ENCODE assay signal across 8 cellular contexts in the genomic region with DNA sequence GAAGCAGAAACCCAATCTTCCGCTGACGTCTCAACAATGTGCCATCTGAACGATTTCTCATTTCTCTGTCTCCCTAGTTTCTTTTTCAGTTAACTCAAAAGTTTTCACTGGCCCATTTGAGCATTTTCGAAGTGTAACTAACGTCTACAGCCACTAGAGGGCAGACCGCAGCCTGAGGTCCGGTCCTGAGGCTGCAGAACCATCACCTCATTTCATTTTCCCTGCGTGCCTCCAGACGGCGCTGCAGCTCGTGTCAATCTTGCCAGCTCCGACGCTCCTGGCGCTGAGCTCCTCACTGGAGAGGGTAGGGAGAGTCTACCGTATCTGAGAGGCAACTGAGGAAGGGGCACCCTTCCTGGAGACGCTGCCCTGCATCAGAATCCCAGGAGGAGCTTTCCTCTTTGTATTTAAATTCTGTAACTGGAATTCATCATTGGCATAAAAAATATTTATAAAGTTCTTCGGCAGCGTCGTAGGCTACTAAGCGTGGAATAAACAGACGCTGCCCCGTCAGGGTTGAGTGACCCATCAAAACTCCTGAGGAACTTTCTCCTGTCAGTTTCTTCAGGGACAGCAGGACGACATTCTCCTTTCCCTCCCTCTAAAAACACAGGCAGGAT. TPM values are rescaled to one million over a fixed set of nuclear protein-coding genes. Genes with fewer than 3 reads are reported as not detected.
A peak's percentile ranks its signal among the peaks of the same experiment; 100 is the strongest.
DNase-seq lines count a peak whose midpoint lies in the region; ATAC-seq and TF ChIP-seq lines count a peak whose summit lies in the region.

No MANE protein-coding gene starts in this region.

- TF ChIP-seq POLR2A in esophagus squamous epithelium (IDR thresholded peaks at IDR 0.05) = no peak

- POLR2A ChIA-PET in PC-3 (lab: Charles Lee; ENCODE audit: unreplicated experiment) = interaction anchor here (0.5 kb wide), 1 partner anchor 359 kb away, joined by 3 read pairs; no protein-coding TSS in a partner anchor

- no peaks in the 10 kb centered on the region for H3K9me2 ChIP-seq in PC-3 (replicated peaks; ENCODE audit: low read length)

- H3K4me1 Mint-ChIP-seq in natural killer cell treated with Interleukin-12 subunit alpha and Interleukin-12 subunit beta and Interleukin-15 and Interleukin-18, amount 100 ng/mL, for 72 hours (ENCODE audit: low read depth in 2 of 2) = peaks cover 7 to 8% of the 10 kb centered on the region in 2 donors
- H3K4me1 Mint-ChIP-seq in stimulated activated naive B cell treated with anti-CD40 and anti-IgM and Interleukin-4, amounts not matched to agents 10 μg/mL and 1 μg/mL and 100 μg/mL, for 72 hours = peaks cover 7 to 23% of the 10 kb centered on the region in 2 donors

- H3K4me3 Mint-ChIP-seq in natural killer cell treated with Interleukin-12 subunit alpha and Interleukin-12 subunit beta and Interleukin-15 and Interleukin-18, amount 100 ng/mL, for 72 hours = no peak overlapping the region
- H3K4me3 Mint-ChIP-seq in stimulated activated naive B cell treated with anti-CD40 and anti-IgM and Interleukin-4, amounts not matched to agents 10 μg/mL and 1 μg/mL and 100 μg/mL, for 72 hours = peak overlapping the region; percentile 54 to 69

- peak; percentile 95 for DNase-seq in DMS114 treated with DMSO at 0.1 percent for 48 hours (lab: John Stamatoyannopoulos, UW; ENCODE audit: unreplicated experiment)
- peak; percentile 91 for DNase-seq in KBM-7
- peak; percentile 92 for DNase-seq in PC-3
- DNase-seq in activated T-cell treated with anti-CD3 and anti-CD28 coated beads for 48 hours (ENCODE audit: low read depth) = peak; percentile 73
- DNase-seq in esophagus squamous epithelium (lab: John Stamatoyannopoulos, UW) = peak; percentile 3
- DNase-seq in natural killer cell treated with Interleukin-12 subunit alpha and Interleukin-12 subunit beta and Interleukin-15 and Interleukin-18, amount 100 ng/mL, for 72 hours (ENCODE audit: low spot score) = peak; percentile 84
- DNase-seq in stimulated activated naive B cell treated with anti-CD40 and anti-IgM and Interleukin-4, amounts not matched to agents 10 μg/mL and 1 μg/mL and 100 μg/mL, for 72 hours = peak; percentile 75

- intact Hi-C loops in PC-3 (cut with micrococcal nuclease) = loop anchor here (1.0 to 5.0 kb wide), 4 partner anchors 201 to 515 kb away; a partner anchor contains a TSS
- intact Hi-C loops in esophagus squamous epithelium (cut with DNase I) = loop anchor here (5.0 kb wide), 1 partner anchor 491 kb away; no protein-coding TSS in a partner anchor

- H3F3A ChIP-seq in PC-3 (ENCODE audit: low read length, unreplicated experiment) = no peaks in the 10 kb centered on the region

- peaks cover 0 to 5% of the 10 kb centered on the region in 2 donors for H3K27me3 Mint-ChIP-seq in natural killer cell treated with Interleukin-12 subunit alpha and Interleukin-12 subunit beta and Interleukin-15 and Interleukin-18, amount 100 ng/mL, for 72 hours
- H3K27me3 Mint-ChIP-seq in stimulated activated naive B cell treated with anti-CD40 and anti-IgM and Interleukin-4, amounts not matched to agents 10 μg/mL and 1 μg/mL and 100 μg/mL, for 72 hours = no peaks in the 10 kb centered on the region

- ATAC-seq in GM21619 (IDR thresholded peaks at IDR 0.05; ENCODE audit: unreplicated experiment) (peak; percentile 99), PC-3 (peak; percentile 99)
- ATAC-seq in natural killer cell treated with Interleukin-12 subunit alpha and Interleukin-12 subunit beta and Interleukin-15 and Interleukin-18, amount 100 ng/mL, for 72 hours = peak; percentile 97 to 98
- ATAC-seq in stimulated activated naive B cell treated with anti-CD40 and anti-IgM and Interleukin-4, amounts not matched to agents 10 μg/mL and 1 μg/mL and 100 μg/mL, for 72 hours (replicated peaks) = peak; percentile 99 to 100

- H3K27me3 ChIP-seq in PC-3 (ENCODE audit: low read length) (no peaks in the 10 kb centered on the region), esophagus squamous epithelium (no peaks in the 10 kb centered on the region)

- no peak overlapping the region for H3K27ac Mint-ChIP-seq in natural killer cell treated with Interleukin-12 subunit alpha and Interleukin-12 subunit beta and Interleukin-15 and Interleukin-18, amount 100 ng/mL, for 72 hours
- peak overlapping the region; percentile 88 for H3K27ac Mint-ChIP-seq in stimulated activated naive B cell treated with anti-CD40 and anti-IgM and Interleukin-4, amounts not matched to agents 10 μg/mL and 1 μg/mL and 100 μg/mL, for 72 hours

- H3K4me1 ChIP-seq in PC-3 (ENCODE audit: insufficient read depth, low read length) (peaks cover 9% of the 10 kb centered on the region), esophagus squamous epithelium (peaks cover 4 to 16% (median 7%) of the 10 kb centered on the region in 3 donors)

- no peaks in the 10 kb centered on the region for H3K36me3 Mint-ChIP-seq in natural killer cell treated with Interleukin-12 subunit alpha and Interleukin-12 subunit beta and Interleukin-15 and Interleukin-18, amount 100 ng/mL, for 72 hours
- no peaks in the 10 kb centered on the region for H3K36me3 Mint-ChIP-seq in stimulated activated naive B cell treated with anti-CD40 and anti-IgM and Interleukin-4, amounts not matched to agents 10 μg/mL and 1 μg/mL and 100 μg/mL, for 72 hours

- no peak overlapping the region for H3K27ac ChIP-seq in PC-3 (ENCODE audit: low read length)
- H3K27ac ChIP-seq in esophagus squamous epithelium = peak overlapping the region in 2 of 4 donors; percentile 47 to 49

- no peaks in the 10 kb centered on the region for H3K79me2 ChIP-seq in PC-3 (ENCODE audit: low read length)

- H3K9ac ChIP-seq in PC-3 (ENCODE audit: low read length) = 0 out of 2 replicates have a peak overlapping the region, but pooled peaks have one; percentile 10

- peak overlapping the region; percentile 79 for H3K4me2 ChIP-seq in PC-3 (ENCODE audit: low read length)

- H3K4me3 ChIP-seq in PC-3 (ENCODE audit: low read length) (peak overlapping the region; percentile 67), esophagus squamous epithelium (peak overlapping the region in 3 of 4 donors; percentile 29 to 46 (median 34))

- TF ChIP-seq CTCF in PC-3 (conservative IDR thresholded peaks at IDR 0.05; ENCODE audit: low read depth, low read length) (peak; percentile 99), esophagus squamous epithelium (IDR thresholded peaks at IDR 0.05) (peak; percentile 98 to 100 (median 99))

- H3K36me3 ChIP-seq in PC-3 (ENCODE audit: low read depth, low read length) (no peaks in the 10 kb centered on the region), esophagus squamous epithelium (no peaks in the 10 kb centered on the region)

- CTCF ChIA-PET in PC-3 (lab: Charles Lee) = interaction anchor here (0.5 to 1.1 kb wide), 18 partner anchors 20 to 1453 kb away, joined by 3 to 29 read pairs (median 4); no protein-coding TSS in a partner anchor

- BruUV-seq in PC-3 (replicated peaks; lab: Mats Ljungman, UMichigan) = no TSS peak

- peak overlapping the region; percentile 89 for H2AFZ ChIP-seq in PC-3 (ENCODE audit: low read length)

- no peaks in the 10 kb centered on the region for H3K9me3 Mint-ChIP-seq in natural killer cell treated with Interleukin-12 subunit alpha and Interleukin-12 subunit beta and Interleukin-15 and Interleukin-18, amount 100 ng/mL, for 72 hours
- H3K9me3 Mint-ChIP-seq in stimulated activated naive B cell treated with anti-CD40 and anti-IgM and Interleukin-4, amounts not matched to agents 10 μg/mL and 1 μg/mL and 100 μg/mL, for 72 hours = no peaks in the 10 kb centered on the region

- WGBS in esophagus squamous epithelium, 2 donors = 16 to 28% methylated on average over 17 to 22 of the region's 23 CpGs

- in situ Hi-C loops in KBM-7 (cut with MboI; ENCODE audit: low pct_unique_long_range_greater_than_20kb, low sequenced_read_pairs) = no loop called here

- H4K20me1 ChIP-seq in PC-3 (ENCODE audit: low read length) = no peaks in the 10 kb centered on the region

- no peaks in the 10 kb centered on the region for H3K9me3 ChIP-seq in PC-3 (ENCODE audit: low read length)
- H3K9me3 ChIP-seq in esophagus squamous epithelium = no peaks in the 10 kb centered on the region

RNA-seq across cellular contexts. Expression of a gene that starts 28.5 kb away (rescaled TPM):
- 7.9 and 9.8 TPM in 2 replicates for total RNA-seq in PC-3 (2014; rRNA removed)
- 10 to 100 TPM in 1 of 4 donors, 1 to 10 TPM in 3; 5.2 to 14.7 (median 7.5) TPM for total RNA-seq in esophagus squamous epithelium
- total RNA-seq in natural killer cell treated with Interleukin-12 subunit alpha and Interleukin-12 subunit beta and Interleukin-15 and Interleukin-18, amount 100 ng/mL, for 72 hours = 10 to 100 TPM; 21.5 to 32.6 TPM

Comparison
In these comparisons a context has a peak if more than half of its experiments do, and no peak if none do; other contexts are left out.
1. DNase-seq: peak in every context shown above with its lines; median percentile 95 in DMS114 treated with DMSO at 0.1 percent for 48 hours; 92 in PC-3; 91 in KBM-7; 84 in natural killer cell treated with Interleukin-12 subunit alpha and Interleukin-12 subunit beta and Interleukin-15 and Interleukin-18, amount 100 ng/mL, for 72 hours; 75 in stimulated activated naive B cell treated with anti-CD40 and anti-IgM and Interleukin-4, amounts not matched to agents 10 μg/mL and 1 μg/mL and 100 μg/mL, for 72 hours; 73 in activated T-cell treated with anti-CD3 and anti-CD28 coated beads for 48 hours; 3 in esophagus squamous epithelium.